ENCODE assay signal across 16 cellular contexts in genomic region chr6:13378669-13379590, GRCh38. TPM values are rescaled to one million over a fixed set of nuclear protein-coding genes. Genes with fewer than 3 reads are reported as not detected.
A peak's percentile ranks its signal among the peaks of the same experiment; 100 is the strongest.
DNase-seq lines count a peak whose midpoint lies in the region; ATAC-seq, FAIRE-seq and TF ChIP-seq lines count a peak whose summit lies in the region.
"Had no signal": no experiment of that assay in that cellular context is flagged by ENCODE, and none has a peak within 500 bp of the region (broad histone marks: within the 10 kb centered on the region; RNA-seq: fewer than 3 reads in every experiment).

No MANE protein-coding gene starts in this region.

- ATAC-seq in pancreas, result peak; percentile 67 to 88 (median 86)
- ATAC-seq in HG03432 (IDR thresholded peaks at IDR 0.05; ENCODE audit: unreplicated experiment), result no peak
- ATAC-seq in HG02759 (IDR thresholded peaks at IDR 0.05; ENCODE audit: unreplicated experiment), result no peak
- no peak for ATAC-seq in naive thymus-derived CD4-positive, alpha-beta T cell
- ATAC-seq: activated CD4-positive, CD25-positive, alpha-beta regulatory T cell treated with anti-CD3 and anti-CD28 coated beads, Interleukin-2, amount 50 U/mL, for 24 hours; activated T-cell treated with anti-CD3 and anti-CD28 coated beads, Interleukin-2, amount 50 U/mL, for 72 hours had no signal

- no peaks in the 10 kb centered on the region for H3K27me3 ChIP-seq in pancreas
- no peaks in the 10 kb centered on the region for H3K27me3 ChIP-seq in naive thymus-derived CD4-positive, alpha-beta T cell (ENCODE audit: control insufficient read depth in 2 of 2, insufficient read depth in 2 of 2, low read length in 2 of 2)

- H3K36me3 ChIP-seq in pancreas, result no peaks in the 10 kb centered on the region
- no peaks in the 10 kb centered on the region for H3K36me3 ChIP-seq in naive thymus-derived CD4-positive, alpha-beta T cell (ENCODE audit: control insufficient read depth in 2 of 3, insufficient read depth in 3 of 3, low read length in 3 of 3)

- H3K9me3 Mint-ChIP-seq in naive thymus-derived CD4-positive, alpha-beta T cell, result peaks cover 0 to 4% (median 0%) of the 10 kb centered on the region in 11 donors

- H3K4me1 ChIP-seq in pancreas, result peaks cover 0 to 8% (median 4%) of the 10 kb centered on the region in 3 donors
- peaks cover 0 to 17% of the 10 kb centered on the region in 2 donors for H3K4me1 ChIP-seq in naive thymus-derived CD4-positive, alpha-beta T cell (ENCODE audit: control insufficient read depth in 2 of 2, insufficient read depth in 2 of 2, low read length in 2 of 2)

- no peak overlapping the region for H3K4me3 Mint-ChIP-seq in naive thymus-derived CD4-positive, alpha-beta T cell
- H3K4me3 Mint-ChIP-seq: activated T-cell treated with anti-CD3 and anti-CD28 coated beads, Interleukin-2, amount 50 U/mL, for 72 hours had no signal

- peaks cover 0 to 35% (median 0%) of the 10 kb centered on the region in 7 donors for H3K4me1 Mint-ChIP-seq in naive thymus-derived CD4-positive, alpha-beta T cell

- H3K27ac Mint-ChIP-seq in naive thymus-derived CD4-positive, alpha-beta T cell, result no peak overlapping the region
- H3K27ac Mint-ChIP-seq: activated T-cell treated with anti-CD3 and anti-CD28 coated beads, Interleukin-2, amount 50 U/mL, for 72 hours had no signal

- no peak overlapping the region for H3K4me3 ChIP-seq in pancreas
- no peak overlapping the region for H3K4me3 ChIP-seq in naive thymus-derived CD4-positive, alpha-beta T cell (ENCODE audit: low read length)
- H3K4me3 ChIP-seq: lung had no signal

- peaks cover 0 to 14% (median 0%) of the 10 kb centered on the region in 5 donors for H3K36me3 Mint-ChIP-seq in naive thymus-derived CD4-positive, alpha-beta T cell

- peak; percentile 1 for DNase-seq in DMS79 treated with DMSO at 0.1 percent for 48 hours (lab: John Stamatoyannopoulos, UW)
- no peak for DNase-seq in DMS79 (lab: John Stamatoyannopoulos, UW)
- peak; percentile 91 for DNase-seq in NCI-H2029 (lab: John Stamatoyannopoulos, UW)
- peak; percentile 39 for DNase-seq in SW480 (ENCODE audit: low spot score)
- peak in 4 of 6 donors; percentile 59 to 72 (median 63) for DNase-seq in pancreas
- no peak for DNase-seq in naive thymus-derived CD4-positive, alpha-beta T cell
- DNase-seq: activated T-cell treated with anti-CD3 and anti-CD28 coated beads, Interleukin-2, amount 50 U/mL, for 72 hours; head of caudate nucleus; NCI-H1694 treated with DMSO at 0.1 percent for 48 hours; posterior cingulate gyrus; stimulated activated CD4-positive, alpha-beta T cell treated with anti-CD3 and anti-CD28 coated beads, Interleukin-4, amount 100 ng/mL, for 4 hours had no signal

- POLR2A ChIA-PET in naive thymus-derived CD4-positive, alpha-beta T cell (lab: Charles Lee), result no interaction called here

- no peak for FAIRE-seq in pancreas (lab: Jason Lieb, UNC)
- FAIRE-seq: A204.1 had no signal

- no peaks in the 10 kb centered on the region for H3K27me3 Mint-ChIP-seq in naive thymus-derived CD4-positive, alpha-beta T cell

- CTCF ChIA-PET in naive thymus-derived CD4-positive, alpha-beta T cell (lab: Charles Lee), result no interaction called here

- no peak for TF ChIP-seq CTCF in pancreas (IDR thresholded peaks at IDR 0.05)

- H3K9me3 ChIP-seq in pancreas, result no peaks in the 10 kb centered on the region
- no peaks in the 10 kb centered on the region for H3K9me3 ChIP-seq in naive thymus-derived CD4-positive, alpha-beta T cell (ENCODE audit: control insufficient read depth in 2 of 3, low read length in 3 of 3)

- no peak overlapping the region for H3K27ac ChIP-seq in pancreas
- H3K27ac ChIP-seq in naive thymus-derived CD4-positive, alpha-beta T cell (ENCODE audit: low read depth, low read length), result no peak overlapping the region

- intact Hi-C loops in pancreas (cut with DNase I), result no loop called here
- intact Hi-C loops in naive thymus-derived CD4-positive, alpha-beta T cell (cut with micrococcal nuclease), result no loop called here

- 33 to 34% methylated on average over 9 of the region's 9 CpGs for WGBS in pancreas, 2 donors

RNA-seq across cellular contexts. Expression of gene TBC1D7, which starts 50.6 kb away (rescaled TPM):
- total RNA-seq in pancreas, result 1 to 10 TPM; 3.3 to 8.4 (median 6.5) TPM
- polyA plus RNA-seq in pancreas, result 1 to 10 TPM; 6.4 to 7.8 TPM
- total RNA-seq in naive thymus-derived CD4-positive, alpha-beta T cell, result 10 to 100 TPM; 14.8 to 34.6 (median 17.0) TPM
- 10 to 100 TPM; 11.7 to 14.8 TPM for polyA plus RNA-seq in naive thymus-derived CD4-positive, alpha-beta T cell

Comparison
In these comparisons a context has a peak if more than half of its experiments do, and no peak if none do; other contexts are left out.
1. DNase-seq: peak in DMS79 treated with DMSO at 0.1 percent for 48 hours (single experiment), NCI-H2029 (single experiment), SW480 (single experiment) and pancreas (4 of 6); none in DMS79 (single experiment) and naive thymus-derived CD4-positive, alpha-beta T cell (0 of 9).
2. ATAC-seq: peak in pancreas (4 of 4); none in HG03432 (single experiment), HG02759 (single experiment) and naive thymus-derived CD4-positive, alpha-beta T cell (single experiment).